Comparison of ENCODE assay signal across 8 cellular contexts in the genomic region with DNA sequence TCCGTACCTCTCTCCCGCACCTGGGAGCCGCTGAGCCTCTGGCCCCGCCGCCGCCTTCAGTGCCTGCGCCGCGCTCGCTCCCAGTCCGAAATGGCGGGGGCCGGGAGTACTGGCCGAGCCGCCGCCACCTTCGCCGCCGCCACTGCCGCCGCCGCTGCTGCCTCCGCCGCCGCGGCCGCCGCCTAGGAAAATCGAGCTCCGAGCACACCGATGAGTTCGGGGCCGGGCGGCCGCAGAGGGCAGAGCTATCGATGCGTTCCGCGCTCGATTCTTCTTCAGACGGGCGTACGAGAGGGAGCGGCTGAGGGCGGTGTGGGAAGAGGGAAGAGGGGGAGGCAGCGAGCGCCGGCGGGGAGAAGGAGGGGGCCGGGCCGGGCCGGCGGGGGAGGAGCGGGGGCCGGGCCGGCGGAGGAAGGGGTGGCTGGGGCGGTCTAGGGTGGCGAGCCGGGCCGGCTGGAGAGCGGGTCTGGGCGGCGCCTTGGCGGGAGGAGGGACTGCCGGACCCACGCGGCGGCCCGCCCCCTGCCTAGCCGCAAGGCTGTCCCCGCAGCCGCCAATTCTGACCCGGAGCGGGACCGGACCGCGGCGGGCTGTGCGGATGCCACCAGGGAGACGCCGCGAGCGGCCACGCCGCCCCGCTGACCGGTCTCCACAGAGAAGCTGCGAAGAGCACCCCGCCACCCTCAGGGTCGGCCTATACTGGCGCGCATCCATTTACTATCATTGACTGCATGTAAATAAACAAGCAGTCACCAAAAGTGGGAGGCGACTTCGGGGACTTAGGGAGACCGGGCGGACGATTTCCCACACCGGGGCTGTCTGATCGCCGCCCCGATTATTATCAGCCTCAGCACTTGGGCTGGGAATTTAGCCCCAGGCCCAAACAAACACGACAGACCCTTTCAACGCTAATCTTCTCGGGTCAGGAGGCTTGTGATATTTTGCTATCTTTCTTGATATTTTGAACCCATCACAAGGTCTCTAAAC. TPM values are rescaled to one million over a fixed set of nuclear protein-coding genes. Genes with fewer than 3 reads are reported as not detected.
DNase-seq lines count a peak whose midpoint lies in the region; ATAC-seq, FAIRE-seq and TF ChIP-seq lines count a peak whose summit lies in the region.

Gene KRAS, minus strand, starts transcription at position 186 of the 987 bp plus-strand sequence.

- H3K27ac ChIP-seq in AG04450 (ENCODE audit: low read depth, low read length) (peak within 1 kb of the TSS; percentile 39), mammary epithelial cell (ENCODE audit: insufficient read depth, low read depth, low read length) (peak within 1 kb of the TSS; percentile 54), small intestine (ENCODE audit: low read depth in 1 of 2, low read length in 1 of 2) (peak within 1 kb of the TSS; percentile 86 to 97)

- H3K36me3 ChIP-seq in mammary epithelial cell (ENCODE audit: insufficient read depth, low read length), result no peaks in the 10 kb centered on the region
- no peaks in the 10 kb centered on the region for H3K36me3 ChIP-seq in small intestine (ENCODE audit: control insufficient read depth in 2 of 2, insufficient read depth in 2 of 2, low read length in 2 of 2)

- TF ChIP-seq CTCF in AG04450 (IDR thresholded peaks at IDR 0.05; ENCODE audit: low read depth, low read length) (no peak), WI38 (IDR thresholded peaks at IDR 0.05; ENCODE audit: low read depth, low read length) (no peak), mammary epithelial cell (conservative IDR thresholded peaks at IDR 0.05 in 1 of 2, IDR thresholded peaks at IDR 0.05 in 1 of 2; ENCODE audit: extremely low read depth in 1 of 2, insufficient read depth in 1 of 2, low read depth in 1 of 2, low read length in 2 of 2) (no peak)

- CTCF ChIA-PET in AG04450 (lab: Charles Lee), result interaction anchor here (1.0 kb wide), 1 partner anchor 10 kb away, joined by 4 read pairs; no protein-coding TSS in a partner anchor
- CTCF ChIA-PET in mammary epithelial cell (lab: Charles Lee; ENCODE audit: low non-redundant PET), result interaction anchor here (0.6 kb wide), 2 partner anchors 132 to 140 kb away, joined by 3 to 6 read pairs; no protein-coding TSS in a partner anchor

- no peaks in the 10 kb centered on the region for H3K4me1 ChIP-seq in mammary epithelial cell (ENCODE audit: insufficient read depth, low read length)
- H3K4me1 ChIP-seq in small intestine (ENCODE audit: control insufficient read depth in 2 of 2, insufficient read depth in 1 of 2, low read depth in 1 of 2, low read length in 1 of 2), result peaks cover 0 to 5% of the 10 kb centered on the region in 2 donors

- in situ Hi-C loops in mammary epithelial cell (cut with MboI; ENCODE audit: low sequenced_read_pairs in 2 of 2), result no loop called here

- POLR2A ChIA-PET in AG04450 (lab: Yijun Ruan, JAX), result interaction anchor here (0.6 to 1.0 kb wide), 4 partner anchors 10 to 83 kb away, joined by 3 to 4 read pairs (median 3); no protein-coding TSS in a partner anchor

- BruUV-seq in mammary epithelial cell (replicated peaks; lab: Mats Ljungman, UMichigan), result no TSS peak

- peak within 1 kb of the TSS; percentile 91 for H3K4me2 ChIP-seq in mammary epithelial cell (ENCODE audit: insufficient read depth, low read depth, low read length)

- FAIRE-seq in small intestine (lab: Jason Lieb, UNC), result no peak

- H3K4me3 ChIP-seq in AG04450 (ENCODE audit: low read depth, low read length), result peak within 1 kb of the TSS; percentile 86
- peak within 1 kb of the TSS; percentile 75 for H3K4me3 ChIP-seq in WI38 (ENCODE audit: low read depth, low read length)
- H3K4me3 ChIP-seq in mammary epithelial cell (replicated peaks in 1 of 3; ENCODE audit: insufficient read depth in 1 of 3, low read depth in 2 of 3, low read length in 3 of 3), result peak within 1 kb of the TSS; percentile 71 to 88 (median 75)
- H3K4me3 ChIP-seq in small intestine (ENCODE audit: low read depth in 1 of 2, low read length in 2 of 2), result peak within 1 kb of the TSS; percentile 91 to 99

- H3K27me3 ChIP-seq in AG04450 (ENCODE audit: control insufficient read depth, insufficient read depth, low read length) (no peaks in the 10 kb centered on the region), mammary epithelial cell (ENCODE audit: insufficient read depth, low read length) (no peaks in the 10 kb centered on the region), small intestine (ENCODE audit: control insufficient read depth in 2 of 2, insufficient read depth in 2 of 2, low read length in 2 of 2) (no peaks in the 10 kb centered on the region)

- H4K20me1 ChIP-seq in mammary epithelial cell (ENCODE audit: insufficient read depth, low read length), result no peaks in the 10 kb centered on the region

- ATAC-seq in GM18909 (IDR thresholded peaks at IDR 0.05; ENCODE audit: poor library complexity, unreplicated experiment) (peak; percentile 81), HG03159 (IDR thresholded peaks at IDR 0.05; ENCODE audit: unreplicated experiment) (peak; percentile 75)

- dilution Hi-C loops in mammary epithelial cell (cut with HindIII; ENCODE audit: low sequenced_read_pairs), result no loop called here

- DNase-seq in AG04450 (ENCODE audit: low read depth, low spot score) (peak; percentile 95), NCI-H2227 (lab: John Stamatoyannopoulos, UW; ENCODE audit: unreplicated experiment) (peak; percentile 95), mammary epithelial cell (peak; percentile 95), iPS-NIHi11 (ENCODE audit: low spot score) (peak; percentile 96), small intestine (peak; percentile 95)

- H3K9me3 ChIP-seq in AG04450 (ENCODE audit: control insufficient read depth, insufficient read depth, low read length) (no peaks in the 10 kb centered on the region; the same call in 1 of the 2 replicates), mammary epithelial cell (replicated peaks; ENCODE audit: insufficient read depth, low read length) (no peaks in the 10 kb centered on the region), small intestine (ENCODE audit: control insufficient read depth, low read depth) (no peaks in the 10 kb centered on the region)

- WGBS in mammary epithelial cell (ENCODE audit: low coverage, missing lambda C conversion rate), result 1% methylated on average over 21 of the region's 105 CpGs
- 1% methylated on average over 67 to 105 of the region's 105 CpGs for WGBS in small intestine, 3 donors

- intact Hi-C loops in mammary epithelial cell (cut with micrococcal nuclease), result loop anchor here (1.0 to 5.0 kb wide), 3 partner anchors 10 to 81 kb away; no protein-coding TSS in a partner anchor

- peaks cover 41% of the 10 kb centered on the region for H3K79me2 ChIP-seq in mammary epithelial cell (ENCODE audit: insufficient read depth, low read length)

- peak within 1 kb of the TSS; percentile 65 for H3K9ac ChIP-seq in mammary epithelial cell (ENCODE audit: insufficient read depth, low read length)

- peak within 1 kb of the TSS; percentile 97 for H2AFZ ChIP-seq in mammary epithelial cell (ENCODE audit: low read depth, low read length)

RNA-seq across cellular contexts. Expression of gene KRAS, which starts in this region (rescaled TPM):
- 19.0 and 24.2 TPM in 2 replicates for polyA plus RNA-seq in AG04450 (2011; rRNA removed)
- 9.7 and 17.0 TPM in 2 replicates for polyA minus RNA-seq in AG04450 (2011; rRNA and poly(A)+ RNA removed)
- 10 to 100 TPM; 23.5 to 23.9 TPM for total RNA-seq in mammary epithelial cell
- polyA plus RNA-seq in mammary epithelial cell, result 10.0 TPM
- 8.0 TPM for polyA minus RNA-seq in mammary epithelial cell
- 10 to 100 TPM; 11.3 to 14.8 (median 14.5) TPM for polyA plus RNA-seq in small intestine

Comparison
In these comparisons a context has a peak if more than half of its experiments do, and no peak if none do; other contexts are left out.
1. Peak in every context shown above with its lines: DNase-seq, ATAC-seq, H3K4me3 ChIP-seq and H3K27ac ChIP-seq.
2. H3K27ac ChIP-seq: peak in every context shown above with its lines; median percentile 92 in small intestine; 54 in mammary epithelial cell; 39 in AG04450.